ENCODE assay signal across 8 cellular contexts in the genomic region with DNA sequence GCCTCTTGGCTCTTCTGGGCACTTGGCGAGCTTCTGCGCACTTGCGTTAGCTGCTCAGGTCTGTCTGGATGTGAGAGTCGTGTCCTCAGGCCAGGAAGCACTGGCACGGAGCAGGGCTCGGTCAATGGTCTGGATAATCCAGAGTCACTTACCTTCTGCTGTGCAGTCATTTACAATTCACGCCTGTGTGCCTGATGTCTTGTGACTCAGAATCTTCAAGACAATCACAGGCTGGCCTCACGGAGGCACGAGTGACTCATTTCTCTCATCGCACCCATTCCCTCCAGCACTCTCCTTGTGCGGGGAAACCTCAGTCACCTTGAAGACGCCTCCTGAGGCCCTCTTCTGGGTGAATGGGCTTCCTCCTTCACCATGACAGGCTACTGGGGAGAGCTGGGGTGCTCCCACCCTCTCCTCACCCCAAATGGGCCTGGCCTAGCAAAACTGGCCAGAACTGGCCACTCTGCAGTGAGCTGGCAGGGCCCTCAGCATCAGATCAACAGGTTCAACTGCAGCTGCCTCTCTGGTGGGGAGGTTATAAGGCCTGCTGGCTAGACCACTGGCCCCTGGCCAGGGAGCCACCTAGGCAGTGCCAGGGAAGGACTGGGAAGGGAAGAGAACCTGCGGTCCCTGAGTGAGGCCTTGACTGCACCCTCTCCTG. TPM values are rescaled to one million over a fixed set of nuclear protein-coding genes. Genes with fewer than 3 reads are reported as not detected.
DNase-seq lines count a peak whose midpoint lies in the region; ATAC-seq and TF ChIP-seq lines count a peak whose summit lies in the region.

No MANE protein-coding gene starts in this region.

- H3K9me3 Mint-ChIP-seq in activated naive CD8-positive, alpha-beta T cell treated with anti-CD3 and anti-CD28 coated beads for 36 hours, result no peaks in the 10 kb centered on the region

- H3K27ac ChIP-seq in RWPE2 (ENCODE audit: poor library complexity, severe bottlenecking), result peak overlapping the region; percentile 91
- H3K27ac ChIP-seq in iPS-20b (ENCODE audit: low read length), result no peak overlapping the region

- peak; percentile 55 for ATAC-seq in RWPE2 (ENCODE audit: low read depth)
- ATAC-seq in HG03280 (IDR thresholded peaks at IDR 0.05; ENCODE audit: unreplicated experiment), result no peak
- ATAC-seq in GM18870 (IDR thresholded peaks at IDR 0.05; ENCODE audit: unreplicated experiment), result no peak

- H3K4me1 Mint-ChIP-seq in activated naive CD8-positive, alpha-beta T cell treated with anti-CD3 and anti-CD28 coated beads for 36 hours, result peaks cover 28% of the 10 kb centered on the region

- peak overlapping the region; percentile 97 for H3K27ac Mint-ChIP-seq in activated naive CD8-positive, alpha-beta T cell treated with anti-CD3 and anti-CD28 coated beads for 36 hours

- no peak overlapping the region; the same call in 1 of the 2 replicates for H3K9ac ChIP-seq in iPS-20b (ENCODE audit: low read depth, low read length)

- H3K36me3 ChIP-seq in RWPE2 (ENCODE audit: low read depth) (peaks cover 9% of the 10 kb centered on the region), iPS-20b (ENCODE audit: insufficient read depth, low read depth, low read length) (peaks cover 1% of the 10 kb centered on the region)

- peaks cover 11% of the 10 kb centered on the region for H3K36me3 Mint-ChIP-seq in activated naive CD8-positive, alpha-beta T cell treated with anti-CD3 and anti-CD28 coated beads for 36 hours

- peaks cover 13% of the 10 kb centered on the region for H3K4me1 ChIP-seq in RWPE2 (ENCODE audit: insufficient read depth, poor library complexity, severe bottlenecking)
- H3K4me1 ChIP-seq in iPS-20b (ENCODE audit: insufficient read depth, low read length), result peaks cover 6% of the 10 kb centered on the region; the same call in 1 of the 2 replicates

- peak overlapping the region; percentile 86 for H3K4me3 Mint-ChIP-seq in activated naive CD8-positive, alpha-beta T cell treated with anti-CD3 and anti-CD28 coated beads for 36 hours

- H3K27me3 ChIP-seq in RWPE2 (ENCODE audit: insufficient read depth, poor library complexity, severe bottlenecking) (no peaks in the 10 kb centered on the region), iPS-20b (ENCODE audit: insufficient read depth, low read length) (no peaks in the 10 kb centered on the region)

- DNase-seq in NCI-H2029 (lab: John Stamatoyannopoulos, UW) (peak; percentile 20), NCI-H2029 treated with DMSO at 0.1 percent for 48 hours (lab: John Stamatoyannopoulos, UW) (no peak), RWPE2 (ENCODE audit: low spot score) (no peak)
- peak; percentile 85 for DNase-seq in activated naive CD8-positive, alpha-beta T cell treated with anti-CD3 and anti-CD28 coated beads for 36 hours
- peak; percentile 49 to 68 for DNase-seq in stimulated activated CD4-positive, alpha-beta T cell treated with anti-CD3 and anti-CD28 coated beads, Interleukin-1b, Interleukin-23, amount 100 ng/mL, for 4 hours (ENCODE audit: low read depth in 2 of 2)

- no peaks in the 10 kb centered on the region for H3K27me3 Mint-ChIP-seq in activated naive CD8-positive, alpha-beta T cell treated with anti-CD3 and anti-CD28 coated beads for 36 hours

- H3K9me3 ChIP-seq in RWPE2 (ENCODE audit: severe bottlenecking) (no peaks in the 10 kb centered on the region), iPS-20b (ENCODE audit: insufficient read depth, low read depth, low read length) (no peaks in the 10 kb centered on the region)

- TF ChIP-seq CTCF in RWPE2 (IDR thresholded peaks at IDR 0.05; ENCODE audit: poor library complexity, severe bottlenecking), result peak; percentile 38

- peak overlapping the region; percentile 62 for H3K4me3 ChIP-seq in RWPE2 (ENCODE audit: severe bottlenecking)
- H3K4me3 ChIP-seq in iPS-20b (ENCODE audit: low read length), result peak overlapping the region; percentile 88; the same call in 1 of the 2 replicates

RNA-seq across cellular contexts. Expression of a gene that starts 1.9 kb away (rescaled TPM):
- 10 to 100 TPM; 86.4 to 91.3 TPM for total RNA-seq in activated naive CD8-positive, alpha-beta T cell treated with anti-CD3 and anti-CD28 coated beads for 36 hours

RNA-seq across cellular contexts. Expression of a gene that starts 34.5 kb away (rescaled TPM):
- total RNA-seq in activated naive CD8-positive, alpha-beta T cell treated with anti-CD3 and anti-CD28 coated beads for 36 hours, result not detected

RNA-seq across cellular contexts. Expression of a gene that starts 41.2 kb away (rescaled TPM):
- total RNA-seq in activated naive CD8-positive, alpha-beta T cell treated with anti-CD3 and anti-CD28 coated beads for 36 hours, result under 1 TPM; 0.54 to 0.76 TPM

RNA-seq across cellular contexts. Expression of a gene that starts 44.1 kb away (rescaled TPM):
- total RNA-seq in activated naive CD8-positive, alpha-beta T cell treated with anti-CD3 and anti-CD28 coated beads for 36 hours, result 10 to 100 TPM; 28.8 to 29.1 TPM

Comparison
In these comparisons a context has a peak if more than half of its experiments do, and no peak if none do; other contexts are left out.
1. DNase-seq: peak in NCI-H2029 (single experiment), activated naive CD8-positive, alpha-beta T cell treated with anti-CD3 and anti-CD28 coated beads for 36 hours (single experiment) and stimulated activated CD4-positive, alpha-beta T cell treated with anti-CD3 and anti-CD28 coated beads, Interleukin-1b, Interleukin-23, amount 100 ng/mL, for 4 hours (2 of 2); none in NCI-H2029 treated with DMSO at 0.1 percent for 48 hours (single experiment) and RWPE2 (single experiment).